Comparison of ENCODE assay signal across 19 cellular contexts in genomic region chr6:364609-365540, GRCh38. TPM values are rescaled to one million over a fixed set of nuclear protein-coding genes. Genes with fewer than 3 reads are reported as not detected.
A peak's percentile ranks its signal among the peaks of the same experiment; 100 is the strongest.
DNase-seq lines count a peak whose midpoint lies in the region; ATAC-seq and TF ChIP-seq lines count a peak whose summit lies in the region.
"Had no signal": no experiment of that assay in that cellular context is flagged by ENCODE, and none has a peak within 500 bp of the region (broad histone marks: within the 10 kb centered on the region; RNA-seq: fewer than 3 reads in every experiment).

No MANE protein-coding gene starts in this region.

- intact Hi-C loops in heart right ventricle (cut with DNase I) (no loop called here), left colon (cut with DNase I, micrococcal nuclease) (no loop called here)

- no peak overlapping the region for H3K4me3 Mint-ChIP-seq in central memory CD8-positive, alpha-beta T cell
- H3K4me3 Mint-ChIP-seq: T-cell had no signal

- no peaks in the 10 kb centered on the region for H3K4me1 Mint-ChIP-seq in central memory CD8-positive, alpha-beta T cell

- TF ChIP-seq CTCF in heart right ventricle (IDR thresholded peaks at IDR 0.05), result no peak

- no peaks in the 10 kb centered on the region for H4K20me1 ChIP-seq in BLaER1

- H3K4me3 ChIP-seq in BLaER1, result no peak overlapping the region
- no peak overlapping the region for H3K4me3 ChIP-seq in heart right ventricle
- H3K4me3 ChIP-seq: esophagus muscularis mucosa, mucosa of descending colon, thoracic aorta had no signal

- 0 out of 2 replicates have a peak, but pooled peaks cover 6% of the 10 kb centered on the region for H3K27me3 ChIP-seq in BLaER1
- H3K27me3 ChIP-seq in heart right ventricle, result peaks cover 0 to 32% (median 22%) of the 10 kb centered on the region in 7 donors

- peak overlapping the region; percentile 66 for H3K4me2 ChIP-seq in BLaER1

- H3K27me3 Mint-ChIP-seq in central memory CD8-positive, alpha-beta T cell, result peaks cover 8% of the 10 kb centered on the region

- DNase-seq in central memory CD8-positive, alpha-beta T cell (ENCODE audit: low spot score in 2 of 2), result no peak
- DNase-seq in NCI-H187 treated with DMSO at 0.1 percent for 48 hours (lab: John Stamatoyannopoulos, UW) (no peak), heart right ventricle (no peak), left colon (no peak)
- DNase-seq in activated CD4-positive, alpha-beta T cell treated with anti-CD3 and anti-CD28 coated beads, Interleukin-2, amount 50 U/mL, for 4 hours, result no peak
- DNase-seq: activated CD4-positive, alpha-beta T cell treated with anti-CD3 and anti-CD28 coated beads, Interleukin-2, amount 50 U/mL, for 48 hours; activated naive CD4-positive, alpha-beta T cell treated with Interleukin-2 at 50 U/mL for 16 hours; DMS 273 treated with DMSO at 0.1 percent for 48 hours; NCI-H1436 treated with DMSO at 0.1 percent for 48 hours; T-cell had no signal

- WGBS in heart right ventricle, 2 donors, result 71 to 79% methylated on average over 11 of the region's 11 CpGs

- peaks cover 2% of the 10 kb centered on the region for H3K36me3 Mint-ChIP-seq in central memory CD8-positive, alpha-beta T cell (ENCODE audit: insufficient read depth)

- peak overlapping the region; percentile 44 for H3K27ac Mint-ChIP-seq in central memory CD8-positive, alpha-beta T cell (ENCODE audit: low read depth)
- H3K27ac Mint-ChIP-seq: T-cell had no signal

- ATAC-seq in GM19372 (IDR thresholded peaks at IDR 0.05; ENCODE audit: low read depth, unreplicated experiment) (peak; percentile 76), HG03039 (IDR thresholded peaks at IDR 0.05; ENCODE audit: unreplicated experiment) (peak; percentile 45), heart right ventricle (no peak), left colon (no peak)
- no peak for ATAC-seq in central memory CD8-positive, alpha-beta T cell (replicated peaks; ENCODE audit: extremely low read depth, poor library complexity, severe bottlenecking)
- ATAC-seq: HCT116, mucosa of descending colon, right cardiac atrium, T-cell had no signal

- H3K4me1 ChIP-seq in BLaER1 (peaks cover 38% of the 10 kb centered on the region), heart right ventricle (no peaks in the 10 kb centered on the region)
- H3K4me1 ChIP-seq: esophagus muscularis mucosa had no signal

- H3K9me3 ChIP-seq in BLaER1 (peaks cover 22% of the 10 kb centered on the region), heart right ventricle (peaks cover 0 to 13% (median 0%) of the 10 kb centered on the region in 11 donors)

- H3K9me3 Mint-ChIP-seq in central memory CD8-positive, alpha-beta T cell, result no peaks in the 10 kb centered on the region

- H3K9ac ChIP-seq in BLaER1, result no peak overlapping the region

- no peak overlapping the region for H3K27ac ChIP-seq in BLaER1
- H3K27ac ChIP-seq in heart right ventricle, result no peak overlapping the region
- H3K27ac ChIP-seq: esophagus muscularis mucosa, thoracic aorta had no signal

- no peaks in the 10 kb centered on the region for H3K36me3 ChIP-seq in BLaER1
- H3K36me3 ChIP-seq in heart right ventricle, result no peaks in the 10 kb centered on the region
- H3K36me3 ChIP-seq: esophagus muscularis mucosa, thoracic aorta had no signal

RNA-seq across cellular contexts. Expression of gene IRF4, which starts 26.7 kb away (rescaled TPM):
- total RNA-seq in heart right ventricle (1 to 10 TPM in 2 of 10 donors, under 1 TPM in 7, not detected in 1; 0.05 to 3.6 (median 0.32) TPM), left colon (10 to 100 TPM in 1 of 2 donors, 1 to 10 TPM in 1; 5.0 to 11.0 TPM)
- polyA plus RNA-seq in heart right ventricle, result under 1 TPM; 0.04 to 0.15 TPM
- total RNA-seq: A172 had no signal

Comparison
In these comparisons a context has a peak if more than half of its experiments do, and no peak if none do; other contexts are left out.
1. ATAC-seq: peak in GM19372 (single experiment) and HG03039 (single experiment); none in central memory CD8-positive, alpha-beta T cell (single experiment), heart right ventricle (0 of 8) and left colon (single experiment).